19 cellular contexts compared by ENCODE assay signal in the genomic region with DNA sequence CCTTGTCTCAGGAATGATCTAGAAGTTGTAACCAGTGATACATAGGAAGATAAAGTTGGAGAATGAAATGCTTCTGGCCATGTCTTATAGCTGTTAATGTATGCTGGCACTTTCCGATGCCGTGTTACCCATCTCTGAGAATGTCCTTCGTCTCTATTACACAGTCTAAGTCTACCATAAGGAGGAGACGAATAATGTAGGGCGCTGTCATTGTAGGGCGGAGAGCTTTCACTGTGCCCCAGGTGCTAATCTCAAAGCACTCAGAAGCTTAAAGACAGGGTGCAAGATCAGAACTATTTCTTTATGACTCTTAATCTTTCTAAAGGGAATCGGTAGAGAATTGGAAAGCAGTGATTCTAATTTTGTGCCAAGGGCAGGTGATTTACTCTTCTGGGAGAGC. TPM values are rescaled to one million over a fixed set of nuclear protein-coding genes. Genes with fewer than 3 reads are reported as not detected.
DNase-seq lines count a peak whose midpoint lies in the region; ATAC-seq and TF ChIP-seq lines count a peak whose summit lies in the region.
"Had no signal": no experiment of that assay in that cellular context is flagged by ENCODE, and none has a peak within 500 bp of the region (broad histone marks: within the 10 kb centered on the region; RNA-seq: fewer than 3 reads in every experiment).

No MANE protein-coding gene starts in this region.

- intact Hi-C loops in spleen (cut with DNase I; ENCODE audit: low total_unique reads), result no loop called here

- peak overlapping the region; percentile 17 for H3K27ac Mint-ChIP-seq in osteocyte (ENCODE audit: unreplicated experiment)
- H3K27ac Mint-ChIP-seq: CD4-positive, alpha-beta T cell had no signal

- H3K36me3 ChIP-seq in WERI-Rb-1 (no peaks in the 10 kb centered on the region), skeletal muscle tissue (ENCODE audit: control insufficient read depth in 3 of 3, insufficient read depth in 3 of 3, low read length in 3 of 3) (no peaks in the 10 kb centered on the region), spleen (no peaks in the 10 kb centered on the region)
- H3K36me3 ChIP-seq: HAP-1 had no signal

- H3K4me1 Mint-ChIP-seq in osteocyte (ENCODE audit: unreplicated experiment), result peaks cover 21% of the 10 kb centered on the region

- H3K9ac ChIP-seq in skeletal muscle tissue (ENCODE audit: low read depth in 1 of 3, low read length in 3 of 3), result no peak overlapping the region
- H3K9ac ChIP-seq: GM23248 had no signal

- no peaks in the 10 kb centered on the region for H3K27me3 Mint-ChIP-seq in osteocyte (ENCODE audit: unreplicated experiment)

- H3K4me3 ChIP-seq in WERI-Rb-1 (ENCODE audit: low read depth, low read length) (no peak overlapping the region), skeletal muscle tissue (ENCODE audit: low read length in 3 of 3) (peak overlapping the region in 2 of 3 donors; percentile 16 to 53), spleen (no peak overlapping the region)
- H3K4me3 ChIP-seq: A549, GM23248, HAP-1 had no signal

- H3K4me1 ChIP-seq in skeletal muscle tissue (ENCODE audit: control insufficient read depth in 3 of 3, insufficient read depth in 3 of 3, low read length in 3 of 3) (peaks cover 0 to 17% (median 3%) of the 10 kb centered on the region in 3 donors), spleen (no peaks in the 10 kb centered on the region)
- H3K4me1 ChIP-seq: A549, Caco-2, HAP-1 had no signal

- H3K27ac ChIP-seq in WERI-Rb-1, result no peak overlapping the region
- peak overlapping the region; percentile 73 for H3K27ac ChIP-seq in cingulate gyrus (ENCODE audit: low read depth, low read length)
- peak overlapping the region; percentile 37 for H3K27ac ChIP-seq in skeletal muscle tissue (ENCODE audit: low read depth, low read length)
- no peak overlapping the region for H3K27ac ChIP-seq in spleen
- H3K27ac ChIP-seq: 22Rv1, A549, C4-2B, GM23248 had no signal

- no peaks in the 10 kb centered on the region for H3K9me3 ChIP-seq in WERI-Rb-1 (ENCODE audit: severe bottlenecking)
- no peaks in the 10 kb centered on the region for H3K9me3 ChIP-seq in skeletal muscle tissue (ENCODE audit: control insufficient read depth in 3 of 3, low read length in 3 of 3)
- H3K9me3 ChIP-seq in spleen, result no peaks in the 10 kb centered on the region
- H3K9me3 ChIP-seq: A549, Caco-2, HAP-1 had no signal

- H3K27me3 ChIP-seq in WERI-Rb-1 (ENCODE audit: insufficient read depth, low read depth, severe bottlenecking) (no peaks in the 10 kb centered on the region), skeletal muscle tissue (ENCODE audit: control insufficient read depth in 3 of 3, insufficient read depth in 3 of 3, low read length in 3 of 3) (no peaks in the 10 kb centered on the region), spleen (replicated peaks in 1 of 7) (no peaks in the 10 kb centered on the region)

- TF ChIP-seq POLR2A in spleen (IDR thresholded peaks at IDR 0.05), result no peak

- no peak overlapping the region for H3K4me3 Mint-ChIP-seq in osteocyte (ENCODE audit: unreplicated experiment)
- H3K4me3 Mint-ChIP-seq: CD4-positive, alpha-beta T cell had no signal

- ATAC-seq in HG02885 (IDR thresholded peaks at IDR 0.05; ENCODE audit: poor library complexity, unreplicated experiment), result no peak
- ATAC-seq: A549, HepG2 had no signal

- WGBS in spleen, 5 donors, result 94 to 98% (median 95%) methylated on average over 7 of the region's 7 CpGs

- no peaks in the 10 kb centered on the region for H3K36me3 Mint-ChIP-seq in osteocyte (ENCODE audit: unreplicated experiment)

- TF ChIP-seq CTCF in WERI-Rb-1 (IDR thresholded peaks at IDR 0.05; ENCODE audit: low read depth, low read length), result no peak
- TF ChIP-seq CTCF in osteocyte (IDR thresholded peaks at IDR 0.05), result no peak
- TF ChIP-seq CTCF in spleen (IDR thresholded peaks at IDR 0.05 in 8 of 11, conservative IDR thresholded peaks at IDR 0.05 in 3 of 11), result no peak

- peak; percentile 11 for DNase-seq in WERI-Rb-1
- DNase-seq in osteocyte (ENCODE audit: extremely low spot score, unreplicated experiment), result no peak
- no peak for DNase-seq in spleen
- DNase-seq in SKM-1 (lab: John Stamatoyannopoulos, UW; ENCODE audit: unreplicated experiment), result no peak
- DNase-seq in NCI-H2029 treated with DMSO at 0.1 percent for 48 hours (lab: John Stamatoyannopoulos, UW), result no peak
- DNase-seq: AML-193; Caco-2; CD4-positive, alpha-beta T cell had no signal

- H3K9me3 Mint-ChIP-seq in osteocyte (ENCODE audit: unreplicated experiment), result no peaks in the 10 kb centered on the region
- H3K9me3 Mint-ChIP-seq: CD4-positive, alpha-beta T cell had no signal

RNA-seq across cellular contexts. Expression of gene MSTN, which starts 48.2 kb away (rescaled TPM):
- total RNA-seq in osteocyte (0.89 and 1.1 TPM in 2 replicates), skeletal muscle tissue (18.8 TPM), spleen (under 1 TPM in 2 of 7 donors, not detected in 5; 0.27 to 0.37 TPM)
- under 1 TPM; 0.14 to 0.26 (median 0.15) TPM for polyA plus RNA-seq in spleen
- total RNA-seq: Caco-2; CD4-positive, alpha-beta T cell; H4; HepG2 had no signal
- polyA plus RNA-seq: BJ had no signal

Comparison
In these comparisons a context has a peak if more than half of its experiments do, and no peak if none do; other contexts are left out.
1. H3K27ac ChIP-seq: peak in cingulate gyrus (single experiment) and skeletal muscle tissue (single experiment); none in WERI-Rb-1 (single experiment) and spleen (0 of 8).
2. H3K4me3 ChIP-seq: peak in skeletal muscle tissue (2 of 3); none in WERI-Rb-1 (single experiment) and spleen (0 of 8).